ENCODE assay signal across 19 cellular contexts in genomic region chr11:1918436-1919315, GRCh38. TPM values are rescaled to one million over a fixed set of nuclear protein-coding genes. Genes with fewer than 3 reads are reported as not detected.
DNase-seq lines count a peak whose midpoint lies in the region; ATAC-seq and TF ChIP-seq lines count a peak whose summit lies in the region.
"Had no signal": no experiment of that assay in that cellular context is flagged by ENCODE, and none has a peak within 500 bp of the region (broad histone marks: within the 10 kb centered on the region; RNA-seq: fewer than 3 reads in every experiment).

No MANE protein-coding gene starts in this region.

- H3K36me3 ChIP-seq in mammary epithelial cell (ENCODE audit: insufficient read depth, low read length) (no peaks in the 10 kb centered on the region), PC-3 (ENCODE audit: low read depth, low read length) (no peaks in the 10 kb centered on the region), spleen (no peaks in the 10 kb centered on the region), upper lobe of right lung (no peaks in the 10 kb centered on the region)
- H3K36me3 ChIP-seq: MG63, ovary, upper lobe of left lung had no signal

- H3K27me3 Mint-ChIP-seq in MCF 10A (ENCODE audit: insufficient read depth, unreplicated experiment): peaks cover 17% of the 10 kb centered on the region
- peaks cover 18 to 24% of the 10 kb centered on the region in 2 donors for H3K27me3 Mint-ChIP-seq in effector memory CD8-positive, alpha-beta T cell

- dilution Hi-C loops in mammary epithelial cell (cut with HindIII; ENCODE audit: low sequenced_read_pairs): no loop called here

- in situ Hi-C loops in mammary epithelial cell (cut with MboI; ENCODE audit: low sequenced_read_pairs in 2 of 2): no loop called here

- ATAC-seq in PC-3 (peak; percentile 25; the same call in 1 of the 2 replicates), right cardiac atrium (no peak), upper lobe of right lung (no peak)
- no peak for ATAC-seq in effector memory CD8-positive, alpha-beta T cell (replicated peaks)

- no peaks in the 10 kb centered on the region for H3K36me3 Mint-ChIP-seq in MCF 10A (ENCODE audit: insufficient read depth, unreplicated experiment)
- peaks cover 11% of the 10 kb centered on the region for H3K36me3 Mint-ChIP-seq in effector memory CD8-positive, alpha-beta T cell (ENCODE audit: insufficient read depth)
- H3K36me3 Mint-ChIP-seq: activated naive CD4-positive, alpha-beta T cell treated with anti-CD3 and anti-CD28 coated beads, Interleukin-2, amount 50 U/mL, for 24 hours had no signal

- H3K4me2 ChIP-seq in mammary epithelial cell (ENCODE audit: insufficient read depth, low read depth, low read length) (no peak overlapping the region), PC-3 (ENCODE audit: low read length) (no peak overlapping the region)

- H3K79me2 ChIP-seq in mammary epithelial cell (ENCODE audit: insufficient read depth, low read length): no peaks in the 10 kb centered on the region
- no peaks in the 10 kb centered on the region for H3K79me2 ChIP-seq in PC-3 (ENCODE audit: low read length)

- TF ChIP-seq CTCF in MCF 10A (IDR thresholded peaks at IDR 0.05; ENCODE audit: unreplicated experiment) (peak; percentile 31), mammary epithelial cell (conservative IDR thresholded peaks at IDR 0.05 in 1 of 2, IDR thresholded peaks at IDR 0.05 in 1 of 2; ENCODE audit: extremely low read depth in 1 of 2, insufficient read depth in 1 of 2, low read depth in 1 of 2, low read length in 2 of 2) (peak in 1 of 2 donors; percentile 40), PC-3 (conservative IDR thresholded peaks at IDR 0.05; ENCODE audit: low read depth, low read length) (no peak), spleen (IDR thresholded peaks at IDR 0.05 in 8 of 11, conservative IDR thresholded peaks at IDR 0.05 in 3 of 11) (no peak), upper lobe of right lung (IDR thresholded peaks at IDR 0.05) (no peak)

- DNase-seq in MCF 10A (ENCODE audit: unreplicated experiment) (peak; percentile 31), mammary epithelial cell (no peak), PC-3 (no peak), right cardiac atrium (peak in 2 of 3 donors; percentile 50 to 72), spleen (peak; percentile 75), upper lobe of right lung (no peak), T-helper 1 cell (no peak)
- no peak for DNase-seq in effector memory CD8-positive, alpha-beta T cell
- DNase-seq: activated CD8-positive, alpha-beta memory T cell treated with anti-CD3 and anti-CD28 coated beads for 24 hours; AML-193; GOT3; hypothalamus; MG63; stimulated activated CD8-positive, alpha-beta memory T cell treated with anti-CD3 and anti-CD28 coated beads, Interleukin-4, amount 100 ng/mL, for 48 hours had no signal

- H3K9ac ChIP-seq in mammary epithelial cell (ENCODE audit: insufficient read depth, low read length) (no peak overlapping the region), PC-3 (ENCODE audit: low read length) (no peak overlapping the region)

- peaks cover 7% of the 10 kb centered on the region for H3K9me3 Mint-ChIP-seq in MCF 10A (ENCODE audit: unreplicated experiment)
- no peaks in the 10 kb centered on the region for H3K9me3 Mint-ChIP-seq in effector memory CD8-positive, alpha-beta T cell
- H3K9me3 Mint-ChIP-seq: activated naive CD4-positive, alpha-beta T cell treated with anti-CD3 and anti-CD28 coated beads, Interleukin-2, amount 50 U/mL, for 24 hours; T-helper 2 cell treated with Interferon-gamma antibody and Interleukin-4, amounts not matched to agents 5 μg/mL and 100 μg/mL, for 36 hours had no signal

- H4K20me1 ChIP-seq in mammary epithelial cell (ENCODE audit: insufficient read depth, low read length) (no peaks in the 10 kb centered on the region), PC-3 (ENCODE audit: low read length) (no peaks in the 10 kb centered on the region)

- H3K9me3 ChIP-seq in mammary epithelial cell (replicated peaks; ENCODE audit: insufficient read depth, low read length) (no peaks in the 10 kb centered on the region), PC-3 (ENCODE audit: low read length) (no peaks in the 10 kb centered on the region), right cardiac atrium (ENCODE audit: control insufficient read depth, low read length) (no peaks in the 10 kb centered on the region), spleen (no peaks in the 10 kb centered on the region), upper lobe of right lung (no peaks in the 10 kb centered on the region)
- H3K9me3 ChIP-seq: MG63, ovary, upper lobe of left lung had no signal

- H3K27ac ChIP-seq in mammary epithelial cell (ENCODE audit: insufficient read depth, low read depth, low read length) (no peak overlapping the region), PC-3 (ENCODE audit: low read length) (no peak overlapping the region), right cardiac atrium (ENCODE audit: low read length) (peak overlapping the region; percentile 34), spleen (no peak overlapping the region), upper lobe of right lung (no peak overlapping the region)
- H3K27ac ChIP-seq: HL-60, ovary, upper lobe of left lung had no signal

- no peak overlapping the region for H3K27ac Mint-ChIP-seq in MCF 10A (ENCODE audit: low read depth, unreplicated experiment)
- H3K27ac Mint-ChIP-seq in effector memory CD8-positive, alpha-beta T cell: no peak overlapping the region
- H3K27ac Mint-ChIP-seq: activated naive CD4-positive, alpha-beta T cell treated with anti-CD3 and anti-CD28 coated beads, Interleukin-2, amount 50 U/mL, for 24 hours; T-helper 2 cell treated with Interferon-gamma antibody and Interleukin-4, amounts not matched to agents 5 μg/mL and 100 μg/mL, for 36 hours had no signal

- intact Hi-C loops in MCF 10A (cut with micrococcal nuclease) (loop anchor here (1.0 to 5.0 kb wide), 3 partner anchors 36 to 225 kb away; no protein-coding TSS in a partner anchor), mammary epithelial cell (cut with micrococcal nuclease) (loop anchor here (1.0 to 5.0 kb wide), 4 partner anchors 36 to 266 kb away; no protein-coding TSS in a partner anchor), PC-3 (cut with micrococcal nuclease) (no loop called here), right cardiac atrium (cut with DNase I) (loop anchor here in 2 of 4 donors (5.0 to 10.0 kb wide), 2 partner anchors 36 to 64 kb away; partner anchors contain the start of gene LSP1 (in 1 of the 2)), spleen (cut with DNase I; ENCODE audit: low total_unique reads) (loop anchor here (5.0 kb wide), 1 partner anchor 36 kb away; no protein-coding TSS in a partner anchor), upper lobe of right lung (cut with DNase I) (no loop called here)

- WGBS in mammary epithelial cell (ENCODE audit: low coverage, missing lambda C conversion rate): 48% methylated on average over 8 of the region's 29 CpGs
- 79% methylated on average over 29 of the region's 29 CpGs for WGBS in right cardiac atrium
- WGBS in spleen, 5 donors: 78 to 87% (median 83%) methylated on average over 17 to 29 of the region's 29 CpGs

- H3F3A ChIP-seq in PC-3 (ENCODE audit: low read length, unreplicated experiment): no peaks in the 10 kb centered on the region

- no peak overlapping the region for H3K4me3 Mint-ChIP-seq in MCF 10A (ENCODE audit: unreplicated experiment)
- H3K4me3 Mint-ChIP-seq in effector memory CD8-positive, alpha-beta T cell: no peak overlapping the region
- H3K4me3 Mint-ChIP-seq: activated naive CD4-positive, alpha-beta T cell treated with anti-CD3 and anti-CD28 coated beads, Interleukin-2, amount 50 U/mL, for 24 hours; T-helper 2 cell treated with Interferon-gamma antibody and Interleukin-4, amounts not matched to agents 5 μg/mL and 100 μg/mL, for 36 hours had no signal

- no peaks in the 10 kb centered on the region for H3K4me1 Mint-ChIP-seq in MCF 10A (ENCODE audit: insufficient read depth, unreplicated experiment)
- peaks cover 20 to 22% of the 10 kb centered on the region in 2 donors for H3K4me1 Mint-ChIP-seq in effector memory CD8-positive, alpha-beta T cell (ENCODE audit: low read depth in 2 of 2)

- POLR2A ChIA-PET in MCF 10A (lab: Yijun Ruan, JAX): no interaction called here
- POLR2A ChIA-PET in PC-3 (lab: Charles Lee; ENCODE audit: unreplicated experiment): no interaction called here

- H3K27me3 ChIP-seq in mammary epithelial cell (ENCODE audit: insufficient read depth, low read length) (no peaks in the 10 kb centered on the region), PC-3 (ENCODE audit: low read length) (no peaks in the 10 kb centered on the region), right cardiac atrium (ENCODE audit: control insufficient read depth, insufficient read depth) (no peaks in the 10 kb centered on the region), spleen (replicated peaks in 1 of 7) (peaks cover 0 to 23% (median 0%) of the 10 kb centered on the region in 7 donors), upper lobe of right lung (no peaks in the 10 kb centered on the region)
- H3K27me3 ChIP-seq: MG63, ovary, upper lobe of left lung had no signal

- H3K4me1 ChIP-seq in mammary epithelial cell (ENCODE audit: insufficient read depth, low read length): no peaks in the 10 kb centered on the region
- no peaks in the 10 kb centered on the region for H3K4me1 ChIP-seq in PC-3 (ENCODE audit: insufficient read depth, low read length)
- peaks cover 4% of the 10 kb centered on the region for H3K4me1 ChIP-seq in right cardiac atrium (ENCODE audit: control insufficient read depth, insufficient read depth, low read length)
- H3K4me1 ChIP-seq in spleen: peaks cover 0 to 20% (median 2%) of the 10 kb centered on the region in 6 donors
- H3K4me1 ChIP-seq in upper lobe of right lung: no peaks in the 10 kb centered on the region
- H3K4me1 ChIP-seq: upper lobe of left lung had no signal

- H3K9me2 ChIP-seq in PC-3 (replicated peaks; ENCODE audit: low read length): no peaks in the 10 kb centered on the region

- no TSS peak for BruUV-seq in MCF 10A (replicated peaks; lab: Mats Ljungman, UMichigan)
- no TSS peak for BruUV-seq in mammary epithelial cell (replicated peaks; lab: Mats Ljungman, UMichigan)
- BruUV-seq in PC-3 (replicated peaks; lab: Mats Ljungman, UMichigan): no TSS peak

- TF ChIP-seq POLR2A in spleen (IDR thresholded peaks at IDR 0.05): no peak

- H3K4me3 ChIP-seq in mammary epithelial cell (replicated peaks in 1 of 3; ENCODE audit: insufficient read depth in 1 of 3, low read depth in 2 of 3, low read length in 3 of 3): no peak overlapping the region
- no peak overlapping the region for H3K4me3 ChIP-seq in PC-3 (ENCODE audit: low read length)
- H3K4me3 ChIP-seq in right cardiac atrium (ENCODE audit: low read length): no peak overlapping the region
- H3K4me3 ChIP-seq in spleen: no peak overlapping the region
- no peak overlapping the region for H3K4me3 ChIP-seq in upper lobe of right lung
- H3K4me3 ChIP-seq: MG63, ovary, upper lobe of left lung had no signal

- CTCF ChIA-PET in MCF 10A (lab: Yijun Ruan, JAX): no interaction called here
- CTCF ChIA-PET in mammary epithelial cell (lab: Charles Lee; ENCODE audit: low non-redundant PET): no interaction called here
- CTCF ChIA-PET in PC-3 (lab: Charles Lee): no interaction called here

- H2AFZ ChIP-seq in mammary epithelial cell (ENCODE audit: low read depth, low read length) (no peak overlapping the region), PC-3 (ENCODE audit: low read length) (no peak overlapping the region)

RNA-seq across cellular contexts. Expression of gene TNNT3, which starts 0.8 kb away (rescaled TPM):
- total RNA-seq in MCF 10A (2022) (not detected in 2 replicates), mammary epithelial cell (not detected), PC-3 (2014; rRNA removed) (not detected in 2 replicates), right cardiac atrium (10 to 100 TPM in 3 of 4 donors, 1 to 10 TPM in 1; 9.0 to 58.7 (median 34.1) TPM), spleen (1 to 10 TPM in 5 of 7 donors, under 1 TPM in 1, not detected in 1; 0.97 to 4.9 (median 1.9) TPM), upper lobe of right lung (0.43 TPM)
- polyA plus RNA-seq in mammary epithelial cell (not detected), right cardiac atrium (63.1 TPM), spleen (1 to 10 TPM in 2 of 3 donors, under 1 TPM in 1; 0.64 to 4.4 (median 3.5) TPM)
- polyA minus RNA-seq in mammary epithelial cell: not detected

RNA-seq across cellular contexts. Expression of gene PRR33, which starts 27.0 kb away (rescaled TPM):
- not detected in 2 replicates for total RNA-seq in MCF 10A (2022)
- not detected for total RNA-seq in mammary epithelial cell
- polyA plus RNA-seq in mammary epithelial cell: not detected
- not detected for polyA minus RNA-seq in mammary epithelial cell
- total RNA-seq in PC-3 (2014; rRNA removed): not detected in 2 replicates
- total RNA-seq in right cardiac atrium: under 1 TPM; 0.11 to 0.82 (median 0.24) TPM
- 0.81 TPM for polyA plus RNA-seq in right cardiac atrium
- total RNA-seq in spleen: not detected
- under 1 TPM; 0.03 to 0.64 (median 0.20) TPM for polyA plus RNA-seq in spleen
- not detected for total RNA-seq in upper lobe of right lung
- total RNA-seq: ovary, upper lobe of left lung had no signal

RNA-seq across cellular contexts. Expression of gene MRPL23, which starts 28.5 kb away (rescaled TPM):
- total RNA-seq in MCF 10A (2022) (89.2 and 98.0 TPM in 2 replicates), mammary epithelial cell (10 to 100 TPM; 40.8 to 47.3 TPM), PC-3 (2014; rRNA removed) (232 and 299 TPM in 2 replicates), right cardiac atrium (100 to 1,000 TPM in 1 of 4 donors, 10 to 100 TPM in 3; 47.1 to 102 (median 74.8) TPM), spleen (10 to 100 TPM; 32.5 to 75.2 (median 44.5) TPM), upper lobe of right lung (58.6 TPM)
- polyA plus RNA-seq in mammary epithelial cell (87.0 TPM), right cardiac atrium (108 TPM), spleen (100 to 1,000 TPM in 2 of 3 donors, 10 to 100 TPM in 1; 58.7 to 160 (median 122) TPM)
- polyA minus RNA-seq in mammary epithelial cell: 63.9 TPM

Comparison
In these comparisons a context has a peak if more than half of its experiments do, and no peak if none do; other contexts are left out.
1. DNase-seq: peak in MCF 10A (single experiment), right cardiac atrium (2 of 3) and spleen (single experiment); none in mammary epithelial cell (single experiment), PC-3 (single experiment), upper lobe of right lung (single experiment), effector memory CD8-positive, alpha-beta T cell (0 of 3) and T-helper 1 cell (0 of 5).
2. intact Hi-C loops: an anchor here in MCF 10A (1.0 to 5.0 kb wide), mammary epithelial cell (1.0 to 5.0 kb wide) and spleen (5.0 kb wide); none called in PC-3 and upper lobe of right lung.